ENCODE assay signal across 9 cellular contexts in genomic region chr2:196758474-196759377, GRCh38. TPM values are rescaled to one million over a fixed set of nuclear protein-coding genes. Genes with fewer than 3 reads are reported as not detected.
DNase-seq lines count a peak whose midpoint lies in the region; ATAC-seq and TF ChIP-seq lines count a peak whose summit lies in the region.
"Had no signal": no experiment of that assay in that cellular context is flagged by ENCODE, and none has a peak within 500 bp of the region (broad histone marks: within the 10 kb centered on the region; RNA-seq: fewer than 3 reads in every experiment).

No MANE protein-coding gene starts in this region.

- H3K79me2 ChIP-seq in PC-9 (ENCODE audit: low read depth), result no peaks in the 10 kb centered on the region
- no peaks in the 10 kb centered on the region for H3K79me2 ChIP-seq in smooth muscle cell (ENCODE audit: low read depth)

- peak; percentile 17 for DNase-seq in NCI-H510A treated with DMSO at 0.1 percent for 48 hours (lab: John Stamatoyannopoulos, UW)
- no peak for DNase-seq in NCI-H510A (lab: John Stamatoyannopoulos, UW)
- DNase-seq in PC-9, result no peak
- DNase-seq in fibroblast of mammary gland (ENCODE audit: low read depth), result peak; percentile 42
- DNase-seq in smooth muscle cell (lab: John Stamatoyannopoulos, UW; ENCODE audit: unreplicated experiment), result no peak
- DNase-seq in naive thymus-derived CD4-positive, alpha-beta T cell, result no peak
- no peak for DNase-seq in NCI-H446 treated with DMSO at 0.1 percent for 48 hours (lab: John Stamatoyannopoulos, UW)
- DNase-seq: NCI-H187 treated with DMSO at 0.1 percent for 48 hours had no signal

- 94% methylated on average over 3 of the region's 3 CpGs for WGBS in smooth muscle cell (ENCODE audit: low lambda C conversion rate)

- H3K4me1 Mint-ChIP-seq in naive thymus-derived CD4-positive, alpha-beta T cell, result peaks cover 0 to 2% (median 0%) of the 10 kb centered on the region in 7 donors

- no TSS peak for BruUV-seq in PC-9 (replicated peaks; lab: Mats Ljungman, UMichigan)

- H3K36me3 ChIP-seq in PC-9 (ENCODE audit: low read depth), result no peaks in the 10 kb centered on the region
- peaks cover under 1% of the 10 kb centered on the region for H3K36me3 ChIP-seq in smooth muscle cell (ENCODE audit: low read depth)
- H3K36me3 ChIP-seq in naive thymus-derived CD4-positive, alpha-beta T cell (ENCODE audit: control insufficient read depth in 2 of 3, insufficient read depth in 3 of 3, low read length in 3 of 3), result peaks cover 0 to 5% (median 0%) of the 10 kb centered on the region in 3 experiments

- peaks cover 12 to 59% (median 34%) of the 10 kb centered on the region in 11 donors for H3K9me3 Mint-ChIP-seq in naive thymus-derived CD4-positive, alpha-beta T cell

- no peak overlapping the region for H3K4me3 ChIP-seq in PC-9
- no peak overlapping the region for H3K4me3 ChIP-seq in fibroblast of mammary gland (ENCODE audit: control insufficient read depth, low read depth, low read length)
- H3K4me3 ChIP-seq in smooth muscle cell, result no peak overlapping the region
- no peak overlapping the region for H3K4me3 ChIP-seq in naive thymus-derived CD4-positive, alpha-beta T cell (ENCODE audit: low read length)

- CTCF ChIA-PET in PC-9 (lab: Charles Lee), result interaction anchor here (0.6 kb wide), 2 partner anchors 286 to 670 kb away, joined by 6 to 10 read pairs; no protein-coding TSS in a partner anchor
- CTCF ChIA-PET in naive thymus-derived CD4-positive, alpha-beta T cell (lab: Charles Lee), result no interaction called here

- H3K27ac ChIP-seq in PC-9 (no peak overlapping the region), smooth muscle cell (ENCODE audit: low read depth) (no peak overlapping the region)
- H3K27ac ChIP-seq in naive thymus-derived CD4-positive, alpha-beta T cell (ENCODE audit: low read depth, low read length), result no peak overlapping the region

- H3F3A ChIP-seq in PC-9 (ENCODE audit: insufficient read depth, low read depth) (no peaks in the 10 kb centered on the region), smooth muscle cell (ENCODE audit: low read depth) (no peaks in the 10 kb centered on the region)

- H2AFZ ChIP-seq in PC-9 (no peak overlapping the region), smooth muscle cell (ENCODE audit: low read depth) (no peak overlapping the region)

- H3K9me2 ChIP-seq in PC-9 (ENCODE audit: insufficient read depth), result no peaks in the 10 kb centered on the region

- H3K9me3 ChIP-seq in PC-9 (ENCODE audit: insufficient read depth, low read depth) (no peaks in the 10 kb centered on the region), smooth muscle cell (replicated peaks; ENCODE audit: low read depth) (no peaks in the 10 kb centered on the region)
- H3K9me3 ChIP-seq in naive thymus-derived CD4-positive, alpha-beta T cell (ENCODE audit: control insufficient read depth in 2 of 3, low read length in 3 of 3), result peaks cover 0 to 5% (median 0%) of the 10 kb centered on the region in 3 experiments

- H3K27me3 Mint-ChIP-seq in naive thymus-derived CD4-positive, alpha-beta T cell, result no peaks in the 10 kb centered on the region

- no peak overlapping the region for H3K9ac ChIP-seq in smooth muscle cell (ENCODE audit: low read depth)

- H3K36me3 Mint-ChIP-seq in naive thymus-derived CD4-positive, alpha-beta T cell, result peaks cover 13 to 49% (median 30%) of the 10 kb centered on the region in 5 donors

- H3K27me3 ChIP-seq in PC-9 (ENCODE audit: insufficient read depth, low read depth), result no peaks in the 10 kb centered on the region
- no peaks in the 10 kb centered on the region for H3K27me3 ChIP-seq in smooth muscle cell (ENCODE audit: low read depth)
- H3K27me3 ChIP-seq in naive thymus-derived CD4-positive, alpha-beta T cell (ENCODE audit: control insufficient read depth in 2 of 2, insufficient read depth in 2 of 2, low read length in 2 of 2), result no peaks in the 10 kb centered on the region

- TF ChIP-seq CTCF in PC-9 (conservative IDR thresholded peaks at IDR 0.05) (peak; percentile 54), fibroblast of mammary gland (conservative IDR thresholded peaks at IDR 0.05; ENCODE audit: control insufficient read depth, insufficient read depth, low read depth, low read length) (peak; percentile 48), smooth muscle cell (IDR thresholded peaks at IDR 0.05; ENCODE audit: borderline replicate concordance, insufficient read depth, poor library complexity, severe bottlenecking) (peak; percentile 45)

- no peak for ATAC-seq in naive thymus-derived CD4-positive, alpha-beta T cell
- no peak for ATAC-seq in GM19397 (IDR thresholded peaks at IDR 0.05; ENCODE audit: unreplicated experiment)

- H4K20me1 ChIP-seq in PC-9 (ENCODE audit: insufficient read depth) (no peaks in the 10 kb centered on the region), smooth muscle cell (ENCODE audit: low read depth) (no peaks in the 10 kb centered on the region)

- H3K4me2 ChIP-seq in PC-9, result no peak overlapping the region
- H3K4me2 ChIP-seq in smooth muscle cell, result no peak overlapping the region

- intact Hi-C loops in PC-9 (cut with micrococcal nuclease; ENCODE audit: unreplicated experiment), result loop anchor here (5.0 to 10.0 kb wide), 2 partner anchors 304 to 681 kb away; no protein-coding TSS in a partner anchor
- intact Hi-C loops in naive thymus-derived CD4-positive, alpha-beta T cell (cut with micrococcal nuclease), result loop anchor here in 1 of 2 donors (10.0 kb wide), 1 partner anchor 684 kb away; no protein-coding TSS in a partner anchor

- POLR2A ChIA-PET in PC-9 (lab: Charles Lee; ENCODE audit: unreplicated experiment), result no interaction called here
- POLR2A ChIA-PET in naive thymus-derived CD4-positive, alpha-beta T cell (lab: Charles Lee), result no interaction called here

- H3K4me3 Mint-ChIP-seq in naive thymus-derived CD4-positive, alpha-beta T cell, result peak overlapping the region in 1 of 10 donors; percentile 7

- H3K4me1 ChIP-seq in PC-9 (replicated peaks; ENCODE audit: insufficient read depth) (no peaks in the 10 kb centered on the region), smooth muscle cell (ENCODE audit: low read depth) (no peaks in the 10 kb centered on the region)
- no peaks in the 10 kb centered on the region for H3K4me1 ChIP-seq in naive thymus-derived CD4-positive, alpha-beta T cell (ENCODE audit: control insufficient read depth in 2 of 2, insufficient read depth in 2 of 2, low read length in 2 of 2)

- no peak overlapping the region for H3K27ac Mint-ChIP-seq in naive thymus-derived CD4-positive, alpha-beta T cell

RNA-seq across cellular contexts. Expression of gene GTF3C3, which starts 40.8 kb away (rescaled TPM):
- total RNA-seq in PC-9 (2021), result 26.4 and 45.9 TPM in 2 replicates
- 39.5 and 60.4 TPM in 2 replicates for total RNA-seq in smooth muscle cell
- 15.9 and 17.0 TPM in 2 replicates for polyA plus RNA-seq in smooth muscle cell
- total RNA-seq in naive thymus-derived CD4-positive, alpha-beta T cell, result 10 to 100 TPM; 29.6 to 59.2 (median 47.7) TPM
- 10 to 100 TPM; 13.5 to 17.9 TPM for polyA plus RNA-seq in naive thymus-derived CD4-positive, alpha-beta T cell

RNA-seq across cellular contexts. Expression of gene C2orf66, which starts 50.4 kb away (rescaled TPM):
- 0.22 TPM in 1 of 2 replicates, not detected in the other for total RNA-seq in PC-9 (2021)
- total RNA-seq in smooth muscle cell, result 0.76 and 1.2 TPM in 2 replicates
- not detected in 2 replicates for polyA plus RNA-seq in smooth muscle cell
- total RNA-seq in naive thymus-derived CD4-positive, alpha-beta T cell, result under 1 TPM in 1 of 5 experiments, not detected in 4; 0.53 TPM
- not detected for polyA plus RNA-seq in naive thymus-derived CD4-positive, alpha-beta T cell

Comparison
In these comparisons a context has a peak if more than half of its experiments do, and no peak if none do; other contexts are left out.
1. DNase-seq: peak in NCI-H510A treated with DMSO at 0.1 percent for 48 hours (single experiment) and fibroblast of mammary gland (single experiment); none in NCI-H510A (single experiment), PC-9 (0 of 2), smooth muscle cell (single experiment), naive thymus-derived CD4-positive, alpha-beta T cell (0 of 9) and NCI-H446 treated with DMSO at 0.1 percent for 48 hours (single experiment).
2. Peak in every context shown above with its lines, with median percentiles within 50 percentile points of each other: CTCF ChIP-seq.